ENCODE assay signal across 8 cellular contexts in the genomic region with DNA sequence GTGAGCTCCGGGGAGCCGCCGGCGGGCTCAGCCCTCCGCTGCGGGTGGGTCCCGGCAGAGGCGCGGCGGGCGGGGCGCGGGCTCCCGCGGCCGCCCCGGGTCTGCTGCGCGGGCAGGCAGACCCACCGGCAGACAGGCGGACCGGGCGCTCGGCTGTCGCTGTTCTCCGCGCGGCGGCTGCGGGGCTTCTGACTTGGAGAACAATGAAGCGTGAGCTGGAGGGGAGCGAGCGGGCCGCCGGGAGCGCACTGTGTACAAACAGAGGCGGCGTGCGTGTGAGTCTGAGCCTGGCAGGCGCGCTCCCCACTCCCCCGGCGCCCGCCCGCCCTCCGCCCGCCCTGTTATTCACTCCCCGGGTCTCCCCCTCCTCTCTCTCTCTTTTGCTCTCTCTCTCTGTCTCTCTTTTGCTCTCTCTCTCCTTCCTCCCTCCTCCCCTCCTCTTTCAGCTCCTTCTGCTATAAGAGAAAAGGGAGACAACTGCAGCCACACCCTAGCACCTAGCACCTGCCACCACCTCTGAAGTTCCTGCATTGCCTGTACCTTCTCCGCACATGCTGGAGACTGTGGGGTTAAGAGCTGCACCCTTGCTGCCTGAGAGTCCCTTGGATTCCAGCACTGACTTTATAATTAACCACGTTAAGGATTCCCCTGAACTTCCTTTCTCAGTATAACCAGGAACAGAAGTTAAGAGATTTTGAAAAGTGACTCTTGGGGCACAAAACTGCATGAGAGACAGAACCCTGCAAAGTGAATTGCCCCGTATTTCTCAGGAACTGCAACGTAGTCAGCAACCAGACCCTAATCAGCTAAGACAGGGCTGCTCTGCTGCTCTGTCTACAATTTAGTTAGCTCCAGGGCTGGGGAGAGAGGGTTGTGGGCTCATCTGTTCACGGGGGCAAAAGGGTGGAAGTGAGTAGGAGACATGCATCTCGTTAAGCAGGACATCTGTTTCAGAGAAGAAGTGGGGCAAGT. TPM values are rescaled to one million over a fixed set of nuclear protein-coding genes. Genes with fewer than 3 reads are reported as not detected.
DNase-seq lines count a peak whose midpoint lies in the region; ATAC-seq lines count a peak whose summit lies in the region.

TSS of gene EDIL3 (minus strand) at position 277 of the 972 bp plus-strand sequence. CDS start 506 bp downstream, outside the sequence.

- no peaks in the 10 kb centered on the region for H3K9me3 ChIP-seq in HUES64 (ENCODE audit: insufficient read depth, low read depth, low read length)
- H3K9me3 ChIP-seq in effector memory CD4-positive, alpha-beta T cell (ENCODE audit: control insufficient read depth, low read length) = no peaks in the 10 kb centered on the region

- DNase-seq in T1000 (lab: John Stamatoyannopoulos, UW) = peak; percentile 34
- DNase-seq in glomerular endothelial cell (ENCODE audit: extremely low read depth, low read depth, low spot score) = no peak
- DNase-seq in nucleus accumbens (lab: John Stamatoyannopoulos, UW) = peak in 53 of 56 donors; percentile 37 to 87 (median 70)
- DNase-seq in activated CD4-positive, alpha-beta T cell treated with anti-CD3 and anti-CD28 coated beads, Interleukin-2, amount 50 U/mL, for 1 hour = no peak
- DNase-seq in effector memory CD4-positive, alpha-beta T cell = no peak

- H3K27me3 ChIP-seq in HUES64 (ENCODE audit: insufficient read depth, low read length) = peaks cover 32% of the 10 kb centered on the region
- H3K27me3 ChIP-seq in effector memory CD4-positive, alpha-beta T cell (replicated peaks; ENCODE audit: control insufficient read depth, insufficient read depth, low read length, poor library complexity, severe bottlenecking) = peaks cover 16% of the 10 kb centered on the region

- H3K4me3 ChIP-seq in HUES64 (ENCODE audit: low read length) = peak within 1 kb of the TSS; percentile 67
- H3K4me3 ChIP-seq in effector memory CD4-positive, alpha-beta T cell (ENCODE audit: insufficient read depth, low read depth, low read length, poor library complexity, severe bottlenecking) = no peak within 1 kb of the TSS

- peaks cover 33% of the 10 kb centered on the region for H3K4me1 ChIP-seq in HUES64 (ENCODE audit: insufficient read depth, low read length)
- H3K4me1 ChIP-seq in effector memory CD4-positive, alpha-beta T cell (ENCODE audit: control insufficient read depth, insufficient read depth, low read length, poor library complexity, severe bottlenecking) = no peaks in the 10 kb centered on the region

- H3K36me3 ChIP-seq in HUES64 (ENCODE audit: insufficient read depth, low read length) = peaks cover 4% of the 10 kb centered on the region; the same call in 1 of the 2 replicates
- H3K36me3 ChIP-seq in effector memory CD4-positive, alpha-beta T cell (ENCODE audit: control insufficient read depth, insufficient read depth, low read length) = no peaks in the 10 kb centered on the region

- peak within 1 kb of the TSS; percentile 54 for H3K9ac ChIP-seq in HUES64 (ENCODE audit: low read depth, low read length)

- under 1% methylated on average over 52 of the region's 54 CpGs for WGBS in HUES64

- ATAC-seq in HG03457 (IDR thresholded peaks at IDR 0.05; ENCODE audit: unreplicated experiment) (no peak), HG03432 (IDR thresholded peaks at IDR 0.05; ENCODE audit: unreplicated experiment) (no peak)

- peak within 1 kb of the TSS; percentile 69; the same call in 1 of the 2 replicates for H3K27ac ChIP-seq in HUES64 (ENCODE audit: low read depth, low read length)
- no peak within 1 kb of the TSS for H3K27ac ChIP-seq in effector memory CD4-positive, alpha-beta T cell (ENCODE audit: insufficient read depth, low read length, poor library complexity, severe bottlenecking)

RNA-seq across cellular contexts. Expression of gene EDIL3, which starts in this region (rescaled TPM):
- polyA plus RNA-seq in HUES64 (2013, experiment 1 of 2) = 22.1 TPM
- 21.7 TPM for polyA plus RNA-seq in HUES64 (2013, experiment 2 of 2)
- total RNA-seq in glomerular endothelial cell = 29.7 and 45.9 TPM in 2 replicates

Comparison
In these comparisons a context has a peak if more than half of its experiments do, and no peak if none do; other contexts are left out.
1. DNase-seq: peak in T1000 (single experiment) and nucleus accumbens (53 of 56); none in glomerular endothelial cell (single experiment), activated CD4-positive, alpha-beta T cell treated with anti-CD3 and anti-CD28 coated beads, Interleukin-2, amount 50 U/mL, for 1 hour (single experiment) and effector memory CD4-positive, alpha-beta T cell (0 of 3).